Comparison of ENCODE assay signal across 8 cellular contexts in the genomic region with DNA sequence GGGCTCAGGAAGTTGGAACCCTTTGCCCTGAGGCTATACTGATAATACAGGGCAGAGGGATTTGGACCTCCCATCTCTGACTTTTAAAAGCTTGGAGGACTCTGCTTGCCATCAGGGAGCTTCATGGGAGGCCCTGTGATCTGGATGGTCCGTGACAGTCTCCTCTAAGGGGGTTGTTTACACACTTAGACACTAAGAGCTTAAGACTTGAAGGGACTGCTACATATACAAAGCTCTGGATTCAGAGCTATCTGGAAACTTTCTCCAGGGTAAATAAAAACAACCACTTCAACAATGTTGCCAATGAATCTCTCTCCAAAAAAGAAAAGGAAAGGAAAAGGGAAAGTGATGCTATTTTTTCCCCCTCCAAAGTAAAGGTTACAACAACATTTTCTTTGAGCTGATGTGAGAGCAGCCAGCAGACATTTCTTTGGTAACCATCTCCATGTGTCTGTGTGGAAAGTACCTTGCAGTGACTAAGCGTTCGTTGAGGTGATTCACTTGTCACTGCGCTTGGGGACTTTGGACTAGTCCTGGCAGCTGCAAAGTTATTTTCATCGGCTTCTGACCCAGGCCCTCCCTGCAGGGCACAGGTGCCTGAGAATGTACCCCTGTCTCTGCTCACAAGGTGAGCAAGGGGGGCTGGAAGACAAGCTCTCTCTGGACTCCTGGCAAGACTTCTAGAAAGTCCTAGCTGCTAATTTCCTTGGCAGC.
A peak's percentile ranks its signal among the peaks of the same experiment; 100 is the strongest.
DNase-seq lines count a peak whose midpoint lies in the region; ATAC-seq, FAIRE-seq and TF ChIP-seq lines count a peak whose summit lies in the region.

No MANE protein-coding gene starts in this region.

- peak in 1 of 2 experiments; percentile 21; a peak in 1 of 5 replicates for TF ChIP-seq RAD21 in A549 (conservative IDR thresholded peaks at IDR 0.05 in 1 of 2, IDR thresholded peaks at IDR 0.05 in 1 of 2)

- H3K36me3 ChIP-seq in BE2C = no peaks in the 10 kb centered on the region

- 3% methylated on average over 5 of the region's 5 CpGs for WGBS in A549 (ENCODE audit: missing lambda C conversion rate)

- peak in 1 of 2 experiments; percentile 40; a peak in 1 of 5 replicates for TF ChIP-seq EP300 in A549 (IDR thresholded peaks at IDR 0.05)

- H3K4me1 ChIP-seq in A549 (peaks cover 53% of the 10 kb centered on the region), BE2C (no peaks in the 10 kb centered on the region)

- H3K27me3 ChIP-seq in BE2C = no peaks in the 10 kb centered on the region

- peak; percentile 59 to 69; a peak in 5 of 6 replicates for ATAC-seq in A549
- ATAC-seq in GM19328 (IDR thresholded peaks at IDR 0.05; ENCODE audit: unreplicated experiment) = peak; percentile 78
- peak; percentile 63 for ATAC-seq in HG03460 (IDR thresholded peaks at IDR 0.05; ENCODE audit: unreplicated experiment)
- peak; percentile 21 for ATAC-seq in omental fat pad (ENCODE audit: low FRiP score)

- peak overlapping the region; percentile 72 for H3K4me2 ChIP-seq in A549

- no peaks in the 10 kb centered on the region for H3K9me3 ChIP-seq in A549
- H3K9me3 ChIP-seq in BE2C = no peaks in the 10 kb centered on the region

- H3K4me3 ChIP-seq in A549 (no peak overlapping the region; the same call in 2 of the 3 replicates), BE2C (ENCODE audit: low read depth, low read length) (no peak overlapping the region)

- no peak for TF ChIP-seq CTCF in A549 (IDR thresholded peaks at IDR 0.05)
- no peak for TF ChIP-seq CTCF in omental fat pad (IDR thresholded peaks at IDR 0.05)
- TF ChIP-seq CTCF in BE2C (IDR thresholded peaks at IDR 0.05; ENCODE audit: low read depth, low read length) = no peak

- FAIRE-seq in A549 (lab: Jason Lieb, UNC) = no peak

- H3K27ac ChIP-seq in A549 (peak overlapping the region; percentile 85 to 89), cingulate gyrus (ENCODE audit: low read depth, low read length) (peak overlapping the region; percentile 89)

- POLR2A ChIA-PET in A549 (lab: Yijun Ruan, JAX) = interaction anchor here (0.6 to 2.4 kb wide), 5 partner anchors 40 to 298 kb away, joined by 3 to 14 read pairs (median 3); partner anchors contain the start of gene KLF4

- CTCF ChIA-PET in A549 (lab: Yijun Ruan, JAX) = interaction anchor here (0.6 to 1.6 kb wide), 8 partner anchors 9 to 818 kb away, joined by 3 to 4 read pairs (median 4); no protein-coding TSS in a partner anchor

- DNase-seq in A549 (ENCODE audit: low read depth in 1 of 2, low spot score in 1 of 2) = peak; percentile 75 to 77
- DNase-seq in omental fat pad (ENCODE audit: low spot score) = no peak
- no peak for DNase-seq in BE2C
- no peak for DNase-seq in cerebellum (ENCODE audit: low spot score)
- DNase-seq in NCI-H526 (lab: John Stamatoyannopoulos, UW) = no peak

- TF ChIP-seq POLR2A in A549 (IDR thresholded peaks at IDR 0.05; ENCODE audit: low read length) = no peak

TF ChIP-seq in A549, 52 proteins besides CTCF, POLR2A, EP300 and RAD21:
- TF ChIP-seq JUNB (IDR thresholded peaks at IDR 0.05) (peak; percentile 68), ELK1 (IDR thresholded peaks at IDR 0.05; ENCODE audit: low read depth, low read length) (no peak), GATA3 (IDR thresholded peaks at IDR 0.05; ENCODE audit: borderline replicate concordance) (peak; percentile 50; the same call in 1 of the 2 replicates), MAX (IDR thresholded peaks at IDR 0.05) (peak; percentile 78), FOSL2 (IDR thresholded peaks at IDR 0.05) (0 out of 2 replicates have a peak, but pooled peaks have one; percentile 60), FOSL2 (CRISPR knock-in tag; IDR thresholded peaks at IDR 0.05) (peak; percentile 70), ESRRA (IDR thresholded peaks at IDR 0.05; ENCODE audit: borderline replicate concordance, low read length) (peak; percentile 51; the same call in 1 of the 2 replicates)
TF ChIP-seq in A549: peak in this region for 5.

Comparison
In these comparisons a context has a peak if more than half of its experiments do, and no peak if none do; other contexts are left out.
1. ATAC-seq: peak in every context shown above with its lines; median percentile 78 in GM19328; 64 in A549; 63 in HG03460; 21 in omental fat pad.
2. DNase-seq: peak in A549 (2 of 2); none in omental fat pad (single experiment), BE2C (single experiment), cerebellum (single experiment) and NCI-H526 (0 of 2).